11 cellular contexts compared by ENCODE assay signal in the genomic region with DNA sequence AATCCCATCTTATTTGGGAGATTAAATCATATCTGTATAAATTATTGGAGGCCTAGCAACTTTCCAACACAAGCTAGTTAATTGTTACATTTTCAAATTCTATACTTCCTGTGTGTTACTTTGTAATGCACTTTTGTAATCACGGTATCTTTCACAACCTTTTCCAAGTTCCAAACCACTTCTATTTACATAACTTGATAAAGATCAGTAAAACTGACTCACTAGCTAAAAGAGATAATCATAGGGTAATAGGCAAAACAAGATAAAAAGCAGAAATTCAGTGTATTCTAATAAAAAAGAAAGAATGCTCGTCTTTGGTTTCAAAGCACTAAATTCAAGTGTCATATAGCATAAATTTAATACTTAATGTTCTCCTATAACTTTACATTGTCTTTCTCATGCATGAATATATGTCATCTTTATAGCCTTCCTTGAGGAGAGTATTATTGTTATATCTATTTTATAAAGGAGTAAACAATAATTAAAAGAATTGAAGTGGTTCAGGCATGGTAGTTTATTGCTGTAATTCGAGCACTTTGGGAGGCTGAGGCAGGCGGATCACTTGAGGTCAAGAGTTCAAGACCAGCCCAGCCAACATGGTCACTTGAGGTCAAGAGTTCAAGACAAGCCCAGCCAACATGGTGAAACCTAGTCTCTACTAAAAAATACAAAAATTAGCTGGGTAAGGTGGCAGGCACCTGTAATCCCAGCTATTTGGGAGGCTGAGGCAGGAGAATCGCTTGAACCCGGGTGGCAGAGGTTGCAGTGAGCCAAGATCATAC.
DNase-seq lines count a peak whose midpoint lies in the region; ATAC-seq and FAIRE-seq lines count a peak whose summit lies in the region.
"Had no signal": no experiment of that assay in that cellular context is flagged by ENCODE, and none has a peak within 500 bp of the region (broad histone marks: within the 10 kb centered on the region; RNA-seq: fewer than 3 reads in every experiment).

No MANE protein-coding gene starts in this region.

- no peaks in the 10 kb centered on the region for H3K9me2 ChIP-seq in GM23248 (ENCODE audit: insufficient read depth)

- H3F3A ChIP-seq in GM23248 (ENCODE audit: insufficient read depth): peaks cover 24% of the 10 kb centered on the region

- H3K4me3 ChIP-seq in GM23248: no peak overlapping the region

- H3K9ac ChIP-seq in GM23248: no peak overlapping the region

- no peaks in the 10 kb centered on the region for H3K36me3 ChIP-seq in GM23248 (ENCODE audit: low read depth)

- H3K9me3 ChIP-seq in GM23248 (ENCODE audit: low read depth): no peaks in the 10 kb centered on the region

- DNase-seq in GM23248 (peak; percentile 79), OCI-M1 (lab: John Stamatoyannopoulos, UW) (peak; percentile 34), renal cortical epithelial cell (ENCODE audit: low read depth) (peak; percentile 63), hypothalamus (lab: John Stamatoyannopoulos, UW) (no peak)
- no peak for DNase-seq in stimulated activated CD4-positive, alpha-beta T cell treated with anti-CD3 and anti-CD28 coated beads, Interleukin-1b, Interleukin-23, amount 100 ng/mL, for 48 hours
- DNase-seq in stimulated activated naive CD8-positive, alpha-beta T cell treated with anti-CD3 and anti-CD28 coated beads, Interleukin-15, Interleukin-2, amounts not matched to agents 100 U/mL and 50 U/mL, for 24 hours: no peak
- DNase-seq: activated naive CD4-positive, alpha-beta T cell treated with anti-CD3 and anti-CD28 coated beads, Interleukin-2, amount 50 U/mL, for 16 hours; naive B cell; NCI-H446 had no signal

- H3K4me1 ChIP-seq in GM23248 (ENCODE audit: insufficient read depth): peaks cover 36% of the 10 kb centered on the region

- no peak overlapping the region for H2AFZ ChIP-seq in GM23248

- no peaks in the 10 kb centered on the region for H4K20me1 ChIP-seq in GM23248 (ENCODE audit: insufficient read depth)

- peak overlapping the region; percentile 35 for H3K27ac ChIP-seq in GM23248

- FAIRE-seq in endometrium (lab: Jason Lieb, UNC): peak; percentile 63
- FAIRE-seq: TTC549 had no signal

- no peaks in the 10 kb centered on the region for H3K79me2 ChIP-seq in GM23248 (ENCODE audit: insufficient read depth)

- H3K4me2 ChIP-seq in GM23248 (ENCODE audit: unreplicated experiment): peak overlapping the region; percentile 49

- in situ Hi-C loops in GM23248 (cut with MboI): no loop called here

- WGBS in GM23248 (ENCODE audit: low coverage in 1 of 2, low lambda C conversion rate in 2 of 2, missing lambda C conversion rate in 2 of 2), 2 experiments: 67 to 70% methylated on average over 6 of the region's 6 CpGs

- H3K27me3 ChIP-seq in GM23248 (replicated peaks; ENCODE audit: insufficient read depth): no peaks in the 10 kb centered on the region

- no peak for ATAC-seq in stimulated activated naive CD8-positive, alpha-beta T cell treated with anti-CD3 and anti-CD28 coated beads, Interleukin-15, Interleukin-2, amounts not matched to agents 100 U/mL and 50 U/mL, for 24 hours

Comparison
In these comparisons a context has a peak if more than half of its experiments do, and no peak if none do; other contexts are left out.
1. DNase-seq: peak in GM23248 (single experiment), OCI-M1 (single experiment) and renal cortical epithelial cell (single experiment); none in stimulated activated CD4-positive, alpha-beta T cell treated with anti-CD3 and anti-CD28 coated beads, Interleukin-1b, Interleukin-23, amount 100 ng/mL, for 48 hours (single experiment), stimulated activated naive CD8-positive, alpha-beta T cell treated with anti-CD3 and anti-CD28 coated beads, Interleukin-15, Interleukin-2, amounts not matched to agents 100 U/mL and 50 U/mL, for 24 hours (single experiment) and hypothalamus (0 of 51).